Comparison of ENCODE assay signal across 1 cellular context in the genomic region with DNA sequence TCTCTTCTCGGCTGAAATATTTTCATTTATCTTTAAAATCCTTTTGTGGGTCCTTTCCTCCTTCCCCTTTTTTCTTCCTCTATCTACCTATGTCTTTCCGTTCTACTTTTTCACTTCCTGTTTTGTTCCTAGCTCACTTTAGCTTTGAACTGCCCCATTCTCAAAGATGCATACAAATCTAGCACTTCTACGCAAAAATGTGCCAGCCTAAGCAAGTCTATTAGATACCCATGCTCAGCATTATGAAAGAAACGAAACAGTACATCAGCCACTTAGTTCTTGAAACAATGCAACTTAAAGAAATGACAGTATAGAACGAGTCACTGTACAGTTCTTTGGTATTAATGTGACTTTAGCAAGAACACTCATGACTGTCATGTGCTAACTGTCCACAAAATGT.
TF ChIP-seq lines count a peak whose summit lies in the region.

No MANE protein-coding gene starts in this region.

TF ChIP-seq in GM12878, 131 proteins besides CTCF, POLR2A, EP300 and RAD21 (continued from another document):
- TF ChIP-seq ZNF687 (IDR thresholded peaks at IDR 0.05) (no peak), SRF (IDR thresholded peaks at IDR 0.05; ENCODE audit: low read depth in 2 of 2, low read length in 2 of 2) (no peak), ETV6 (conservative IDR thresholded peaks at IDR 0.05 in 1 of 2, IDR thresholded peaks at IDR 0.05 in 1 of 2; ENCODE audit: borderline replicate concordance in 1 of 2, low read depth in 1 of 2) (peak in 1 of 2 experiments; percentile 95; a peak in 2 of 4 replicates), CREM (IDR thresholded peaks at IDR 0.05; ENCODE audit: low read depth) (peak; percentile 48; the same call in 1 of the 2 replicates), MYC (IDR thresholded peaks at IDR 0.05; ENCODE audit: insufficient read depth, insufficient read length, insufficient replicate concordance, low read length, severe bottlenecking) (no peak), BMI1 (IDR thresholded peaks at IDR 0.05; ENCODE audit: borderline replicate concordance) (peak; percentile 69; the same call in 1 of the 2 replicates), CHD4 (IDR thresholded peaks at IDR 0.05) (no peak), POU2F2 (IDR thresholded peaks at IDR 0.05; ENCODE audit: borderline replicate concordance, low read depth, low read length) (no peak), DPF2 (IDR thresholded peaks at IDR 0.05) (peak; percentile 92), IKZF2 (IDR thresholded peaks at IDR 0.05) (peak; percentile 93), CBX3 (IDR thresholded peaks at IDR 0.05; ENCODE audit: borderline replicate concordance, low read depth) (no peak), SREBF1 (IDR thresholded peaks at IDR 0.05; ENCODE audit: low read length) (no peak), SIN3A (IDR thresholded peaks at IDR 0.05; ENCODE audit: low read depth, low read length) (no peak), RUNX3 (IDR thresholded peaks at IDR 0.05; ENCODE audit: low read length) (peak; percentile 52), NFXL1 (IDR thresholded peaks at IDR 0.05; ENCODE audit: borderline replicate concordance) (no peak), NRF1 (conservative IDR thresholded peaks at IDR 0.05; ENCODE audit: low read depth, low read length) (no peak), IKZF1 (conservative IDR thresholded peaks at IDR 0.05) (peak; percentile 83)
- TF ChIP-seq, protein P1, sequence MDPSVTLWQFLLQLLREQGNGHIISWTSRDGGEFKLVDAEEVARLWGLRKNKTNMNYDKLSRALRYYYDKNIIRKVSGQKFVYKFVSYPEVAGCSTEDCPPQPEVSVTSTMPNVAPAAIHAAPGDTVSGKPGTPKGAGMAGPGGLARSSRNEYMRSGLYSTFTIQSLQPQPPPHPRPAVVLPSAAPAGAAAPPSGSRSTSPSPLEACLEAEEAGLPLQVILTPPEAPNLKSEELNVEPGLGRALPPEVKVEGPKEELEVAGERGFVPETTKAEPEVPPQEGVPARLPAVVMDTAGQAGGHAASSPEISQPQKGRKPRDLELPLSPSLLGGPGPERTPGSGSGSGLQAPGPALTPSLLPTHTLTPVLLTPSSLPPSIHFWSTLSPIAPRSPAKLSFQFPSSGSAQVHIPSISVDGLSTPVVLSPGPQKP (IDR thresholded peaks at IDR 0.05; ENCODE audit: low read depth, low read length), result no peak
- TF ChIP-seq, protein P2, sequence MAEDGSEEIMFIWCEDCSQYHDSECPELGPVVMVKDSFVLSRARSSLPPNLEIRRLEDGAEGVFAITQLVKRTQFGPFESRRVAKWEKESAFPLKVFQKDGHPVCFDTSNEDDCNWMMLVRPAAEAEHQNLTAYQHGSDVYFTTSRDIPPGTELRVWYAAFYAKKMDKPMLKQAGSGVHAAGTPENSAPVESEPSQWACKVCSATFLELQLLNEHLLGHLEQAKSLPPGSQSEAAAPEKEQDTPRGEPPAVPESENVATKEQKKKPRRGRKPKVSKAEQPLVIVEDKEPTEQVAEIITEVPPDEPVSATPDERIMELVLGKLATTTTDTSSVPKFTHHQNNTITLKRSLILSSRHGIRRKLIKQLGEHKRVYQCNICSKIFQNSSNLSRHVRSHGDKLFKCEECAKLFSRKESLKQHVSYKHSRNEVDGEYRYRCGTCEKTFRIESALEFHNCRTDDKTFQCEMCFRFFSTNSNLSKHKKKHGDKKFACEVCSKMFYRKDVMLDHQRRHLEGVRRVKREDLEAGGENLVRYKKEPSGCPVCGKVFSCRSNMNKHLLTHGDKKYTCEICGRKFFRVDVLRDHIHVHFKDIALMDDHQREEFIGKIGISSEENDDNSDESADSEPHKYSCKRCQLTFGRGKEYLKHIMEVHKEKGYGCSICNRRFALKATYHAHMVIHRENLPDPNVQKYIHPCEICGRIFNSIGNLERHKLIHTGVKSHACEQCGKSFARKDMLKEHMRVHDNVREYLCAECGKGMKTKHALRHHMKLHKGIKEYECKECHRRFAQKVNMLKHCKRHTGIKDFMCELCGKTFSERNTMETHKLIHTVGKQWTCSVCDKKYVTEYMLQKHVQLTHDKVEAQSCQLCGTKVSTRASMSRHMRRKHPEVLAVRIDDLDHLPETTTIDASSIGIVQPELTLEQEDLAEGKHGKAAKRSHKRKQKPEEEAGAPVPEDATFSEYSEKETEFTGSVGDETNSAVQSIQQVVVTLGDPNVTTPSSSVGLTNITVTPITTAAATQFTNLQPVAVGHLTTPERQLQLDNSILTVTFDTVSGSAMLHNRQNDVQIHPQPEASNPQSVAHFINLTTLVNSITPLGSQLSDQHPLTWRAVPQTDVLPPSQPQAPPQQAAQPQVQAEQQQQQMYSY (CRISPR knock-in tag; IDR thresholded peaks at IDR 0.05), result no peak
TF ChIP-seq in GM12878: peak in this region for 27.
